In the genomic region with DNA sequence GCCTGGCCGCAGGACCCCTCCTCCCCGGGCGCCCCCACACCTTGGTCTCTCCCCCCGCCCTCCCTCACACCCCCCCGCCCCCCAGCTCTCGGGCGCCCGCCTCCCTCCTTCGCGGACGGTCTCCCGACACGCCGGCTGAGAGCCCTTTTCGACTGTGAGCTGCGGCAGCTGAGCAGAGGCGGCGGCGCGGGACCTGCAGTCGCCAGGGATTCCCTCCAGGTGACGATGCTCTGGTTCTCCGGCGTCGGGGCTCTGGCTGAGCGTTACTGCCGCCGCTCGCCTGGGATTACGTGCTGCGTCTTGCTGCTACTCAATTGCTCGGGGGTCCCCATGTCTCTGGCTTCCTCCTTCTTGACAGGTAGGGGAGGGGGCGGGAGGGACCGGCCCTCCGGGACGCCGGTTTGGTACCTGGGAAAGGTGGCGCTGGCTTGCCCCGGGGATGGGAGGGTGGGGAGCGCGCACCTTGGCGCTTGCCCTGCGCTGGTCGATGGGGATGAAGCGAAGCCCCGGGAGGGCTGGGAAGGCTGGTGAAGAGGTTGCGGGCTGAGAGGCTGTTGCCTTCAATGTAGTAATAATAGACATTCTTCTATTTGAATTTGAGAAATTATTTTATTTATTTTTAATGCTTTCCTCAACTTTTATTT, we compare ENCODE assay signal across 1 cellular context.
TF ChIP-seq lines count a peak whose summit lies in the region.

A gene (plus strand): TSS at position 151 of the 644 bp plus-strand sequence. CDS start 75 bp downstream, at position 226.

TF ChIP-seq in H1, 55 proteins besides CTCF, POLR2A, EP300 and RAD21:
- TF ChIP-seq CHD2 (IDR thresholded peaks at IDR 0.05; ENCODE audit: low read length) (no peak), CREB1 (IDR thresholded peaks at IDR 0.05) (peak; percentile 35), RBBP5 (IDR thresholded peaks at IDR 0.05; ENCODE audit: borderline replicate concordance, low read depth, low read length) (no peak), TAF1 (IDR thresholded peaks at IDR 0.05; ENCODE audit: low read depth, low read length) (0 out of 2 replicates have a peak, but pooled peaks have one; percentile 5)
- TF ChIP-seq, protein P1, sequence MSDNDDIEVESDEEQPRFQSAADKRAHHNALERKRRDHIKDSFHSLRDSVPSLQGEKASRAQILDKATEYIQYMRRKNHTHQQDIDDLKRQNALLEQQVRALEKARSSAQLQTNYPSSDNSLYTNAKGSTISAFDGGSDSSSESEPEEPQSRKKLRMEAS (IDR thresholded peaks at IDR 0.05), result no peak
- TF ChIP-seq, protein P2, sequence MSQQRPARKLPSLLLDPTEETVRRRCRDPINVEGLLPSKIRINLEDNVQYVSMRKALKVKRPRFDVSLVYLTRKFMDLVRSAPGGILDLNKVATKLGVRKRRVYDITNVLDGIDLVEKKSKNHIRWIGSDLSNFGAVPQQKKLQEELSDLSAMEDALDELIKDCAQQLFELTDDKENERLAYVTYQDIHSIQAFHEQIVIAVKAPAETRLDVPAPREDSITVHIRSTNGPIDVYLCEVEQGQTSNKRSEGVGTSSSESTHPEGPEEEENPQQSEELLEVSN (IDR thresholded peaks at IDR 0.05), result peak; percentile 45; the same call in 1 of the 2 replicates
- TF ChIP-seq, protein P3, sequence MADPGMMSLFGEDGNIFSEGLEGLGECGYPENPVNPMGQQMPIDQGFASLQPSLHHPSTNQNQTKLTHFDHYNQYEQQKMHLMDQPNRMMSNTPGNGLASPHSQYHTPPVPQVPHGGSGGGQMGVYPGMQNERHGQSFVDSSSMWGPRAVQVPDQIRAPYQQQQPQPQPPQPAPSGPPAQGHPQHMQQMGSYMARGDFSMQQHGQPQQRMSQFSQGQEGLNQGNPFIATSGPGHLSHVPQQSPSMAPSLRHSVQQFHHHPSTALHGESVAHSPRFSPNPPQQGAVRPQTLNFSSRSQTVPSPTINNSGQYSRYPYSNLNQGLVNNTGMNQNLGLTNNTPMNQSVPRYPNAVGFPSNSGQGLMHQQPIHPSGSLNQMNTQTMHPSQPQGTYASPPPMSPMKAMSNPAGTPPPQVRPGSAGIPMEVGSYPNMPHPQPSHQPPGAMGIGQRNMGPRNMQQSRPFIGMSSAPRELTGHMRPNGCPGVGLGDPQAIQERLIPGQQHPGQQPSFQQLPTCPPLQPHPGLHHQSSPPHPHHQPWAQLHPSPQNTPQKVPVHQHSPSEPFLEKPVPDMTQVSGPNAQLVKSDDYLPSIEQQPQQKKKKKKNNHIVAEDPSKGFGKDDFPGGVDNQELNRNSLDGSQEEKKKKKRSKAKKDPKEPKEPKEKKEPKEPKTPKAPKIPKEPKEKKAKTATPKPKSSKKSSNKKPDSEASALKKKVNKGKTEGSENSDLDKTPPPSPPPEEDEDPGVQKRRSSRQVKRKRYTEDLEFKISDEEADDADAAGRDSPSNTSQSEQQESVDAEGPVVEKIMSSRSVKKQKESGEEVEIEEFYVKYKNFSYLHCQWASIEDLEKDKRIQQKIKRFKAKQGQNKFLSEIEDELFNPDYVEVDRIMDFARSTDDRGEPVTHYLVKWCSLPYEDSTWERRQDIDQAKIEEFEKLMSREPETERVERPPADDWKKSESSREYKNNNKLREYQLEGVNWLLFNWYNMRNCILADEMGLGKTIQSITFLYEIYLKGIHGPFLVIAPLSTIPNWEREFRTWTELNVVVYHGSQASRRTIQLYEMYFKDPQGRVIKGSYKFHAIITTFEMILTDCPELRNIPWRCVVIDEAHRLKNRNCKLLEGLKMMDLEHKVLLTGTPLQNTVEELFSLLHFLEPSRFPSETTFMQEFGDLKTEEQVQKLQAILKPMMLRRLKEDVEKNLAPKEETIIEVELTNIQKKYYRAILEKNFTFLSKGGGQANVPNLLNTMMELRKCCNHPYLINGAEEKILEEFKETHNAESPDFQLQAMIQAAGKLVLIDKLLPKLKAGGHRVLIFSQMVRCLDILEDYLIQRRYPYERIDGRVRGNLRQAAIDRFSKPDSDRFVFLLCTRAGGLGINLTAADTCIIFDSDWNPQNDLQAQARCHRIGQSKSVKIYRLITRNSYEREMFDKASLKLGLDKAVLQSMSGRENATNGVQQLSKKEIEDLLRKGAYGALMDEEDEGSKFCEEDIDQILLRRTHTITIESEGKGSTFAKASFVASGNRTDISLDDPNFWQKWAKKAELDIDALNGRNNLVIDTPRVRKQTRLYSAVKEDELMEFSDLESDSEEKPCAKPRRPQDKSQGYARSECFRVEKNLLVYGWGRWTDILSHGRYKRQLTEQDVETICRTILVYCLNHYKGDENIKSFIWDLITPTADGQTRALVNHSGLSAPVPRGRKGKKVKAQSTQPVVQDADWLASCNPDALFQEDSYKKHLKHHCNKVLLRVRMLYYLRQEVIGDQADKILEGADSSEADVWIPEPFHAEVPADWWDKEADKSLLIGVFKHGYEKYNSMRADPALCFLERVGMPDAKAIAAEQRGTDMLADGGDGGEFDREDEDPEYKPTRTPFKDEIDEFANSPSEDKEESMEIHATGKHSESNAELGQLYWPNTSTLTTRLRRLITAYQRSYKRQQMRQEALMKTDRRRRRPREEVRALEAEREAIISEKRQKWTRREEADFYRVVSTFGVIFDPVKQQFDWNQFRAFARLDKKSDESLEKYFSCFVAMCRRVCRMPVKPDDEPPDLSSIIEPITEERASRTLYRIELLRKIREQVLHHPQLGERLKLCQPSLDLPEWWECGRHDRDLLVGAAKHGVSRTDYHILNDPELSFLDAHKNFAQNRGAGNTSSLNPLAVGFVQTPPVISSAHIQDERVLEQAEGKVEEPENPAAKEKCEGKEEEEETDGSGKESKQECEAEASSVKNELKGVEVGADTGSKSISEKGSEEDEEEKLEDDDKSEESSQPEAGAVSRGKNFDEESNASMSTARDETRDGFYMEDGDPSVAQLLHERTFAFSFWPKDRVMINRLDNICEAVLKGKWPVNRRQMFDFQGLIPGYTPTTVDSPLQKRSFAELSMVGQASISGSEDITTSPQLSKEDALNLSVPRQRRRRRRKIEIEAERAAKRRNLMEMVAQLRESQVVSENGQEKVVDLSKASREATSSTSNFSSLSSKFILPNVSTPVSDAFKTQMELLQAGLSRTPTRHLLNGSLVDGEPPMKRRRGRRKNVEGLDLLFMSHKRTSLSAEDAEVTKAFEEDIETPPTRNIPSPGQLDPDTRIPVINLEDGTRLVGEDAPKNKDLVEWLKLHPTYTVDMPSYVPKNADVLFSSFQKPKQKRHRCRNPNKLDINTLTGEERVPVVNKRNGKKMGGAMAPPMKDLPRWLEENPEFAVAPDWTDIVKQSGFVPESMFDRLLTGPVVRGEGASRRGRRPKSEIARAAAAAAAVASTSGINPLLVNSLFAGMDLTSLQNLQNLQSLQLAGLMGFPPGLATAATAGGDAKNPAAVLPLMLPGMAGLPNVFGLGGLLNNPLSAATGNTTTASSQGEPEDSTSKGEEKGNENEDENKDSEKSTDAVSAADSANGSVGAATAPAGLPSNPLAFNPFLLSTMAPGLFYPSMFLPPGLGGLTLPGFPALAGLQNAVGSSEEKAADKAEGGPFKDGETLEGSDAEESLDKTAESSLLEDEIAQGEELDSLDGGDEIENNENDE (IDR thresholded peaks at IDR 0.05; ENCODE audit: insufficient replicate concordance, low read length), result no peak
